In genomic region chr17:72402727-72403210, GRCh38 we compare ENCODE assay signal across 33 cellular contexts.
"Had no signal": no experiment of that assay in that cellular context is flagged by ENCODE, and none has a peak within 500 bp of the region (broad histone marks: within the 10 kb centered on the region; RNA-seq: fewer than 3 reads in every experiment).

No MANE protein-coding gene starts in this region.

- H3K4me3 ChIP-seq: ascending aorta, cardiac muscle cell had no signal

- H3K9me3 ChIP-seq: ascending aorta had no signal

- H3K36me3 Mint-ChIP-seq: activated CD8-positive, alpha-beta memory T cell treated with anti-CD3 and anti-CD28 coated beads, Interleukin-2, amount 10 ng/mL, durations not matched to agents 7 days and 5 days; activated naive CD4-positive, alpha-beta T cell treated with anti-CD3 and anti-CD28 coated beads, Interleukin-2, amount 10 ng/mL, durations not matched to agents 7 days and 5 days; activated naive CD4-positive, alpha-beta T cell treated with anti-CD3 and anti-CD28 coated beads, Interleukin-2, amount 50 U/mL, for 24 hours; activated naive CD8-positive, alpha-beta T cell; activated naive CD8-positive, alpha-beta T cell treated with anti-CD3 and anti-CD28 coated beads, Interleukin-2, amount 10 ng/mL, durations not matched to agents 7 days and 5 days had no signal

- H3K4me1 ChIP-seq: ascending aorta had no signal

- H3K27ac Mint-ChIP-seq: activated B cell treated with CpG ODN at 0.5 μM for 24 hours; activated CD4-positive, alpha-beta memory T cell treated with anti-CD3 and anti-CD28 coated beads, Interleukin-2, amount 10 ng/mL, durations not matched to agents 7 days and 5 days; activated CD4-positive, alpha-beta T cell treated with anti-CD3 and anti-CD28 coated beads for 36 hours; activated CD4-positive, alpha-beta T cell treated with anti-CD3 and anti-CD28 coated beads, Interleukin-2, amount 10 ng/mL, durations not matched to agents 7 days and 5 days; activated CD8-positive, alpha-beta memory T cell treated with anti-CD3 and anti-CD28 coated beads, Interleukin-2, amount 10 ng/mL, durations not matched to agents 7 days and 5 days; activated CD8-positive, alpha-beta T cell treated with anti-CD3 and anti-CD28 coated beads, Interleukin-2, amount 10 ng/mL, durations not matched to agents 7 days and 5 days; activated naive CD4-positive, alpha-beta T cell treated with anti-CD3 and anti-CD28 coated beads, Interleukin-2, amount 10 ng/mL, durations not matched to agents 7 days and 5 days; activated naive CD4-positive, alpha-beta T cell treated with anti-CD3 and anti-CD28 coated beads, Interleukin-2, amount 50 U/mL, for 24 hours; activated naive CD8-positive, alpha-beta T cell; activated naive CD8-positive, alpha-beta T cell treated with anti-CD3 and anti-CD28 coated beads, Interleukin-2, amount 10 ng/mL, durations not matched to agents 7 days and 5 days; activated naive CD8-positive, alpha-beta T cell treated with anti-CD3 and anti-CD28 coated beads, Interleukin-2, amount 50 U/mL, for 24 hours; activated T-cell treated with anti-CD3 and anti-CD28 coated beads, Interleukin-2, amount 50 U/mL, for 24 hours; activated T-helper 2 cell treated with anti-CD3 and anti-CD28 coated beads, Interferon-gamma antibody, Interleukin-2, Interleukin-4, amounts not matched to agents 10 μg/mL and 5 μg/mL and 100 μg/mL, durations not matched to agents 14 hours and 24 hours and 36 hours; T-helper 1 cell treated with Interleukin-12 subunit alpha and Interleukin-12 subunit beta and Interleukin-4 antibody, amounts not matched to agents 30 μg/mL and 1 μg/mL, for 36 hours; T-helper 2 cell treated with Interferon-gamma antibody and Interleukin-4, amounts not matched to agents 5 μg/mL and 100 μg/mL, for 36 hours had no signal

- H3K27me3 ChIP-seq: ascending aorta, cardiac muscle cell had no signal

- H3K27me3 Mint-ChIP-seq: activated B cell treated with CpG ODN at 0.5 μM for 24 hours; activated CD4-positive, alpha-beta memory T cell treated with anti-CD3 and anti-CD28 coated beads, Interleukin-2, amount 10 ng/mL, durations not matched to agents 7 days and 5 days; activated CD4-positive, alpha-beta T cell treated with anti-CD3 and anti-CD28 coated beads for 36 hours; activated CD4-positive, alpha-beta T cell treated with anti-CD3 and anti-CD28 coated beads, Interleukin-2, amount 10 ng/mL, durations not matched to agents 7 days and 5 days; activated CD8-positive, alpha-beta memory T cell treated with anti-CD3 and anti-CD28 coated beads, Interleukin-2, amount 10 ng/mL, durations not matched to agents 7 days and 5 days; activated naive CD4-positive, alpha-beta T cell treated with anti-CD3 and anti-CD28 coated beads, Interleukin-2, amount 10 ng/mL, durations not matched to agents 7 days and 5 days; activated naive CD8-positive, alpha-beta T cell treated with anti-CD3 and anti-CD28 coated beads, Interleukin-2, amount 10 ng/mL, durations not matched to agents 7 days and 5 days; activated T-cell treated with anti-CD3 and anti-CD28 coated beads, Interleukin-2, amount 50 U/mL, for 24 hours; brain had no signal

- H3K9me3 Mint-ChIP-seq: activated B cell treated with CpG ODN at 0.5 μM for 24 hours; activated CD4-positive, alpha-beta T cell treated with anti-CD3 and anti-CD28 coated beads, Interleukin-2, amount 10 ng/mL, durations not matched to agents 7 days and 5 days; activated naive CD4-positive, alpha-beta T cell treated with anti-CD3 and anti-CD28 coated beads, Interleukin-2, amount 50 U/mL, for 24 hours; activated T-cell treated with anti-CD3 and anti-CD28 coated beads, Interleukin-2, amount 50 U/mL, for 24 hours; activated T-helper 2 cell treated with anti-CD3 and anti-CD28 coated beads, Interferon-gamma antibody, Interleukin-2, Interleukin-4, amounts not matched to agents 10 μg/mL and 5 μg/mL and 100 μg/mL, durations not matched to agents 14 hours and 24 hours and 36 hours; T-helper 1 cell treated with Interleukin-12 subunit alpha and Interleukin-12 subunit beta and Interleukin-4 antibody, amounts not matched to agents 30 μg/mL and 1 μg/mL, for 36 hours; T-helper 2 cell treated with Interferon-gamma antibody and Interleukin-4, amounts not matched to agents 5 μg/mL and 100 μg/mL, for 36 hours had no signal

- H3K36me3 ChIP-seq: ascending aorta, cardiac muscle cell had no signal

- DNase-seq: activated B cell treated with CpG ODN at 0.5 μM for 24 hours; activated CD4-positive, alpha-beta memory T cell treated with anti-CD3 and anti-CD28 coated beads, Interleukin-2, amount 10 ng/mL, durations not matched to agents 7 days and 5 days; activated CD4-positive, alpha-beta T cell treated with anti-CD3 and anti-CD28 coated beads for 1 hour; activated CD4-positive, alpha-beta T cell treated with anti-CD3 and anti-CD28 coated beads for 36 hours; activated CD4-positive, alpha-beta T cell treated with anti-CD3 and anti-CD28 coated beads for 48 hours; activated CD4-positive, alpha-beta T cell treated with anti-CD3 and anti-CD28 coated beads, Interleukin-2, amount 10 ng/mL, durations not matched to agents 7 days and 5 days; activated CD4-positive, alpha-beta T cell treated with anti-CD3 and anti-CD28 coated beads, Interleukin-2, amount 50 U/mL, for 48 hours; activated CD8-positive, alpha-beta memory T cell treated with anti-CD3 and anti-CD28 coated beads for 24 hours; activated CD8-positive, alpha-beta memory T cell treated with anti-CD3 and anti-CD28 coated beads, Interleukin-2, amount 10 ng/mL, durations not matched to agents 7 days and 5 days; activated CD8-positive, alpha-beta memory T cell treated with anti-CD3 and anti-CD28 coated beads, Interleukin-2, amount 50 U/mL, for 48 hours; activated CD8-positive, alpha-beta T cell treated with anti-CD3 and anti-CD28 coated beads, Interleukin-2, amount 10 ng/mL, durations not matched to agents 7 days and 5 days; activated effector memory CD4-positive, alpha-beta T cell treated with Interleukin-2 at 50 U/mL for 16 hours; activated gamma-delta T cell; activated naive CD4-positive, alpha-beta T cell treated with anti-CD3 and anti-CD28 coated beads, Interleukin-2, amount 10 ng/mL, durations not matched to agents 7 days and 5 days; activated naive CD4-positive, alpha-beta T cell treated with Interleukin-2 at 50 U/mL for 16 hours; activated naive CD8-positive, alpha-beta T cell treated with anti-CD3 and anti-CD28 coated beads, Interleukin-2, amount 10 ng/mL, durations not matched to agents 7 days and 5 days; activated naive CD8-positive, alpha-beta T cell treated with anti-CD3 and anti-CD28 coated beads, Interleukin-2, amount 50 U/mL, for 24 hours; activated T-cell treated with anti-CD3 and anti-CD28 coated beads, Interleukin-2, amount 50 U/mL, for 24 hours; activated T-cell treated with anti-CD3 and anti-CD28 coated beads, Interleukin-2, amount 50 U/mL, for 48 hours; amygdala; anterior cingulate cortex; central memory CD4-positive, alpha-beta T cell; T-helper 2 cell; T-helper 9 cell had no signal

- FAIRE-seq: TTC549 had no signal

- ATAC-seq: activated CD4-positive, alpha-beta T cell treated with anti-CD3 and anti-CD28 coated beads for 36 hours; activated CD8-positive, alpha-beta memory T cell treated with anti-CD3 and anti-CD28 coated beads, Interleukin-2, amount 10 ng/mL, durations not matched to agents 7 days and 5 days; activated CD8-positive, alpha-beta T cell treated with anti-CD3 and anti-CD28 coated beads, Interleukin-2, amount 10 ng/mL, durations not matched to agents 7 days and 5 days; activated naive CD8-positive, alpha-beta T cell treated with anti-CD3 and anti-CD28 coated beads, Interleukin-2, amount 50 U/mL, for 24 hours had no signal

- H3K4me1 Mint-ChIP-seq: activated CD4-positive, alpha-beta memory T cell treated with anti-CD3 and anti-CD28 coated beads, Interleukin-2, amount 10 ng/mL, durations not matched to agents 7 days and 5 days; activated CD4-positive, alpha-beta T cell treated with anti-CD3 and anti-CD28 coated beads for 36 hours; activated CD4-positive, alpha-beta T cell treated with anti-CD3 and anti-CD28 coated beads, Interleukin-2, amount 10 ng/mL, durations not matched to agents 7 days and 5 days; activated CD8-positive, alpha-beta memory T cell treated with anti-CD3 and anti-CD28 coated beads, Interleukin-2, amount 10 ng/mL, durations not matched to agents 7 days and 5 days; activated naive CD4-positive, alpha-beta T cell treated with anti-CD3 and anti-CD28 coated beads, Interleukin-2, amount 10 ng/mL, durations not matched to agents 7 days and 5 days; activated naive CD4-positive, alpha-beta T cell treated with anti-CD3 and anti-CD28 coated beads, Interleukin-2, amount 50 U/mL, for 24 hours; activated naive CD8-positive, alpha-beta T cell treated with anti-CD3 and anti-CD28 coated beads, Interleukin-2, amount 10 ng/mL, durations not matched to agents 7 days and 5 days; activated naive CD8-positive, alpha-beta T cell treated with anti-CD3 and anti-CD28 coated beads, Interleukin-2, amount 50 U/mL, for 24 hours had no signal

- H3K27ac ChIP-seq: ascending aorta, cardiac muscle cell had no signal

- H3K4me3 Mint-ChIP-seq: activated B cell treated with CpG ODN at 0.5 μM for 24 hours; activated CD4-positive, alpha-beta memory T cell treated with anti-CD3 and anti-CD28 coated beads, Interleukin-2, amount 10 ng/mL, durations not matched to agents 7 days and 5 days; activated CD4-positive, alpha-beta T cell treated with anti-CD3 and anti-CD28 coated beads for 36 hours; activated CD4-positive, alpha-beta T cell treated with anti-CD3 and anti-CD28 coated beads, Interleukin-2, amount 10 ng/mL, durations not matched to agents 7 days and 5 days; activated CD8-positive, alpha-beta memory T cell treated with anti-CD3 and anti-CD28 coated beads, Interleukin-2, amount 10 ng/mL, durations not matched to agents 7 days and 5 days; activated CD8-positive, alpha-beta T cell treated with anti-CD3 and anti-CD28 coated beads, Interleukin-2, amount 10 ng/mL, durations not matched to agents 7 days and 5 days; activated naive CD4-positive, alpha-beta T cell treated with anti-CD3 and anti-CD28 coated beads, Interleukin-2, amount 10 ng/mL, durations not matched to agents 7 days and 5 days; activated naive CD4-positive, alpha-beta T cell treated with anti-CD3 and anti-CD28 coated beads, Interleukin-2, amount 50 U/mL, for 24 hours; activated naive CD8-positive, alpha-beta T cell; activated naive CD8-positive, alpha-beta T cell treated with anti-CD3 and anti-CD28 coated beads, Interleukin-2, amount 10 ng/mL, durations not matched to agents 7 days and 5 days; activated naive CD8-positive, alpha-beta T cell treated with anti-CD3 and anti-CD28 coated beads, Interleukin-2, amount 50 U/mL, for 24 hours; activated T-cell treated with anti-CD3 and anti-CD28 coated beads, Interleukin-2, amount 50 U/mL, for 24 hours; brain; T-helper 1 cell treated with Interleukin-12 subunit alpha and Interleukin-12 subunit beta and Interleukin-4 antibody, amounts not matched to agents 30 μg/mL and 1 μg/mL, for 36 hours; T-helper 2 cell treated with Interferon-gamma antibody and Interleukin-4, amounts not matched to agents 5 μg/mL and 100 μg/mL, for 36 hours had no signal
